In the genomic region with DNA sequence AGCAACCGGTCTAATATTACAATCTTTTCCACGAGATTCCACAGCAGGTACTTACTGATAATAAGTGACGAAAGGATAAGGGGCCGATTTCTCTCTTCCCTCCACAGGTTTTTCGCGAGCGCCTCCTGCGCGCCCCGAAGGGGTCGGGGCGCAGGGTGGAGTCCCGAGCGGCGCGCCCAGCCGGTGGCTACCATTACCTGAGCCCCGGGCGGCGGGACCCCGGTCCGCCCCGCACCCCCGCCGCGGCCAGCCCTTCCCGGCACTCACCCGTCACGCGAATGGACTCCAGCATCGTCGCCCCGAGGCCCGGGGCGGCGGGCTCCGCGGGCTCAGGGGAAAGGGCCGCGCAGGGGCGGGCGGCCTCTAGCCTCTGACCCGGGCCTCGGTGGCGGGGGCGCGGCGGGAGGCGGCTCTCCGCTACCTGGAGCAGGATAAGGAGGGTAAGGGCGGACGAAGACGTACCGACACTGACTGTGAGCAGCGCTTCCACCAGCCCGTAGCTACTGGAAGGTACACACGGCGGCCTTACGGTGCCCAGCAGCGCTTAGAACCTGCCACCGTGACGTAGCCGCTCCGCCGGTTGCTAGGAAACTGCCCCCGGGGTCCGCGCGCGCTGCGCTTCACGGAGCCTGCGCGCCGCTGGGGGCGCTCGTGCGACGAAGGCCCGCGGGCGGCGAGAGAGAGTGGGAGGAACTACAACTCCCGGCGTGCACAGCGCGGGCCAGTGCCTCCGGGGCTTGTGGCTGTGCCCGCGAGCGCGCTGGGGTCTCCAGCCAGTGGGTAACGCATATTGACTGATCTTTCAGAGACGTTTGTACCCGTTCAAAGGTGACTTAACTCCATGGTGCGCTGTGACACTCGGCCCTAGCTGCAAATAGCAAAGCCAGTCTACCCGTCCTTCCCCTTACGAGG, we compare ENCODE assay signal across 8 cellular contexts. TPM values are rescaled to one million over a fixed set of nuclear protein-coding genes. Genes with fewer than 3 reads are reported as not detected.
DNase-seq lines count a peak whose midpoint lies in the region; ATAC-seq, FAIRE-seq and TF ChIP-seq lines count a peak whose summit lies in the region.

No MANE protein-coding gene starts in this region.

- DNase-seq in NCI-H2171 (lab: John Stamatoyannopoulos, UW): peak; percentile 92
- peak; percentile 76 for DNase-seq in bronchial epithelial cell (ENCODE audit: low read depth)
- peak; percentile 95 for DNase-seq in iPS-NIHi7 (ENCODE audit: extremely low spot score)
- peak; percentile 88 for DNase-seq in small intestine

- H3K27ac ChIP-seq in ACC112 (ENCODE audit: low read depth, low read length) (no peak overlapping the region), small intestine (ENCODE audit: low read depth in 1 of 2, low read length in 1 of 2) (peak overlapping the region in 1 of 2 donors; percentile 87)

- FAIRE-seq in bronchial epithelial cell (lab: Jason Lieb, UNC) (no peak), small intestine (lab: Jason Lieb, UNC) (no peak)

- H2AFZ ChIP-seq in ACC112 (ENCODE audit: low read length, unreplicated experiment): peak overlapping the region; percentile 91

- ATAC-seq in GM18868 (IDR thresholded peaks at IDR 0.05; ENCODE audit: unreplicated experiment) (peak; percentile 98), HG03135 (IDR thresholded peaks at IDR 0.05; ENCODE audit: unreplicated experiment) (peak; percentile 99)

- H3K79me2 ChIP-seq in ACC112 (ENCODE audit: control insufficient read depth, insufficient read depth, low read length, unreplicated experiment): no peaks in the 10 kb centered on the region

- no peaks in the 10 kb centered on the region for H3K36me3 ChIP-seq in ACC112 (ENCODE audit: insufficient read depth, low read length)
- no peaks in the 10 kb centered on the region for H3K36me3 ChIP-seq in bronchial epithelial cell (ENCODE audit: control insufficient read depth, insufficient read depth, low read length)
- no peaks in the 10 kb centered on the region for H3K36me3 ChIP-seq in small intestine (ENCODE audit: control insufficient read depth in 2 of 2, insufficient read depth in 2 of 2, low read length in 2 of 2)

- TF ChIP-seq CTCF in WI38 (IDR thresholded peaks at IDR 0.05; ENCODE audit: low read depth, low read length) (peak; percentile 76), bronchial epithelial cell (IDR thresholded peaks at IDR 0.05; ENCODE audit: insufficient read depth, low read length, severe bottlenecking) (peak; percentile 96)

- WGBS in small intestine, 3 donors: 1% methylated on average over 91 to 99 of the region's 99 CpGs

- H3K4me1 ChIP-seq in ACC112 (ENCODE audit: control insufficient read depth, insufficient read depth, low read length, unreplicated experiment) (no peaks in the 10 kb centered on the region), small intestine (ENCODE audit: control insufficient read depth in 2 of 2, insufficient read depth in 1 of 2, low read depth in 1 of 2, low read length in 1 of 2) (no peaks in the 10 kb centered on the region)

- H3K27me3 ChIP-seq in ACC112 (ENCODE audit: insufficient read depth, low read length) (no peaks in the 10 kb centered on the region), bronchial epithelial cell (ENCODE audit: control insufficient read depth, insufficient read depth, low read length) (no peaks in the 10 kb centered on the region), small intestine (ENCODE audit: control insufficient read depth in 2 of 2, insufficient read depth in 2 of 2, low read length in 2 of 2) (no peaks in the 10 kb centered on the region)

- no peaks in the 10 kb centered on the region for H3K9me3 ChIP-seq in small intestine (ENCODE audit: control insufficient read depth, low read depth)

- H3K4me3 ChIP-seq in ACC112 (ENCODE audit: low read depth, low read length): peak overlapping the region; percentile 80
- peak overlapping the region; percentile 68 for H3K4me3 ChIP-seq in WI38 (ENCODE audit: low read depth, low read length)
- peak overlapping the region; percentile 82 for H3K4me3 ChIP-seq in bronchial epithelial cell (ENCODE audit: low read depth, low read length)
- peak overlapping the region; percentile 75 to 78 for H3K4me3 ChIP-seq in small intestine (ENCODE audit: low read depth in 1 of 2, low read length in 2 of 2)

RNA-seq across cellular contexts. Expression of a gene that starts 22.8 kb away (rescaled TPM):
- total RNA-seq in bronchial epithelial cell: 1.2 and 2.4 TPM in 2 replicates
- 10 to 100 TPM in 1 of 3 donors, 1 to 10 TPM in 2; 1.1 to 12.8 (median 3.1) TPM for polyA plus RNA-seq in small intestine
